22 cellular contexts compared by ENCODE assay signal in genomic region chr9:81035601-81036000, GRCh38.
DNase-seq lines count a peak whose midpoint lies in the region; ATAC-seq, FAIRE-seq and TF ChIP-seq lines count a peak whose summit lies in the region.
"Had no signal": no experiment of that assay in that cellular context is flagged by ENCODE, and none has a peak within 500 bp of the region (broad histone marks: within the 10 kb centered on the region; RNA-seq: fewer than 3 reads in every experiment).

No MANE protein-coding gene starts in this region.

- no peak overlapping the region for H3K4me3 Mint-ChIP-seq in astrocyte (ENCODE audit: unreplicated experiment)
- no peak overlapping the region for H3K4me3 Mint-ChIP-seq in CD8-positive, alpha-beta memory T cell
- H3K4me3 Mint-ChIP-seq: CD4-positive, CD25-positive, alpha-beta regulatory T cell; IgD-negative memory B cell had no signal

- no peaks in the 10 kb centered on the region for H3K9me2 ChIP-seq in SK-N-SH

- FAIRE-seq in astrocyte (lab: Jason Lieb, UNC): no peak
- FAIRE-seq: A549, D721Med, G401.6, GM12891, GM19239, HepG2 had no signal

- no peaks in the 10 kb centered on the region for H3K79me2 ChIP-seq in SK-N-SH (ENCODE audit: insufficient read depth)
- H3K79me2 ChIP-seq in astrocyte (ENCODE audit: insufficient read depth, low read length): no peaks in the 10 kb centered on the region

- no peaks in the 10 kb centered on the region for H3K27me3 Mint-ChIP-seq in astrocyte (ENCODE audit: low read depth, unreplicated experiment)
- no peaks in the 10 kb centered on the region for H3K27me3 Mint-ChIP-seq in CD8-positive, alpha-beta memory T cell
- H3K27me3 Mint-ChIP-seq: CD4-positive, CD25-positive, alpha-beta regulatory T cell had no signal

- peaks cover 32% of the 10 kb centered on the region for H3K4me1 Mint-ChIP-seq in astrocyte (ENCODE audit: low read depth, unreplicated experiment)
- no peaks in the 10 kb centered on the region for H3K4me1 Mint-ChIP-seq in CD8-positive, alpha-beta memory T cell
- H3K4me1 Mint-ChIP-seq: CD4-positive, CD25-positive, alpha-beta regulatory T cell; IgD-negative memory B cell had no signal

- H3K36me3 Mint-ChIP-seq in astrocyte (ENCODE audit: low read depth, unreplicated experiment): no peaks in the 10 kb centered on the region
- H3K36me3 Mint-ChIP-seq in CD8-positive, alpha-beta memory T cell: no peaks in the 10 kb centered on the region
- H3K36me3 Mint-ChIP-seq: CD4-positive, CD25-positive, alpha-beta regulatory T cell had no signal

- intact Hi-C loops in left ventricle myocardium superior (cut with micrococcal nuclease): no loop called here

- H3K4me3 ChIP-seq in SK-N-SH (ENCODE audit: low read depth in 2 of 2, low read length in 1 of 2) (no peak overlapping the region), astrocyte (ENCODE audit: insufficient read depth, low read depth, low read length) (no peak overlapping the region), skeletal muscle satellite cell (ENCODE audit: low read length) (no peak overlapping the region)
- no peak overlapping the region for H3K4me3 ChIP-seq in CD8-positive, alpha-beta memory T cell (ENCODE audit: low read length)
- H3K4me3 ChIP-seq: A549 had no signal

- H3K27ac Mint-ChIP-seq in astrocyte (ENCODE audit: unreplicated experiment): no peak overlapping the region
- no peak overlapping the region for H3K27ac Mint-ChIP-seq in CD8-positive, alpha-beta memory T cell
- H3K27ac Mint-ChIP-seq: CD4-positive, CD25-positive, alpha-beta regulatory T cell; IgD-negative memory B cell had no signal

- H3K4me1 ChIP-seq in SK-N-SH (ENCODE audit: control insufficient read depth in 1 of 2, insufficient read depth in 2 of 2, low read depth in 1 of 2, low read length in 1 of 2): peaks cover 5 to 16% of the 10 kb centered on the region in 2 experiments; a peak in 3 of 4 replicates
- H3K4me1 ChIP-seq in astrocyte (ENCODE audit: insufficient read depth, low read length): peaks cover 31% of the 10 kb centered on the region
- peaks cover 32% of the 10 kb centered on the region for H3K4me1 ChIP-seq in skeletal muscle satellite cell (ENCODE audit: control insufficient read depth, insufficient read depth, low read length)
- no peaks in the 10 kb centered on the region for H3K4me1 ChIP-seq in CD8-positive, alpha-beta memory T cell (ENCODE audit: insufficient read depth, low read length)
- H3K4me1 ChIP-seq: Caco-2 had no signal

- H3K36me3 ChIP-seq in SK-N-SH (replicated peaks in 1 of 2; ENCODE audit: control insufficient read depth in 1 of 2, insufficient read depth in 2 of 2, low read length in 1 of 2) (no peaks in the 10 kb centered on the region), astrocyte (ENCODE audit: insufficient read depth, low read length) (no peaks in the 10 kb centered on the region), skeletal muscle satellite cell (ENCODE audit: insufficient read depth, low read length) (no peaks in the 10 kb centered on the region)
- no peaks in the 10 kb centered on the region for H3K36me3 ChIP-seq in CD8-positive, alpha-beta memory T cell (ENCODE audit: insufficient read depth, low read length)

- H3K27ac ChIP-seq in SK-N-SH (ENCODE audit: low read depth in 2 of 2, low read length in 1 of 2) (peak overlapping the region in 1 of 2 experiments; percentile 58; a peak in 3 of 4 replicates), astrocyte (ENCODE audit: low read depth, low read length) (no peak overlapping the region)
- no peak overlapping the region for H3K27ac ChIP-seq in CD8-positive, alpha-beta memory T cell (ENCODE audit: low read depth, low read length)
- H3K27ac ChIP-seq: 22Rv1, A549 had no signal

- WGBS in SK-N-SH (ENCODE audit: low lambda C conversion rate): 78% methylated on average over 1 of the region's 1 CpG

- TF ChIP-seq CTCF in SK-N-SH (IDR thresholded peaks at IDR 0.05): no peak
- TF ChIP-seq CTCF in astrocyte (IDR thresholded peaks at IDR 0.05; ENCODE audit: insufficient read depth, low read depth, low read length): no peak

- H3F3A ChIP-seq in SK-N-SH (replicated peaks; ENCODE audit: insufficient read depth): peaks cover 27% of the 10 kb centered on the region

- H3K9me3 Mint-ChIP-seq in astrocyte (ENCODE audit: unreplicated experiment): peaks cover 3% of the 10 kb centered on the region
- H3K9me3 Mint-ChIP-seq in CD8-positive, alpha-beta memory T cell: peaks cover 1 to 21% (median 4%) of the 10 kb centered on the region in 5 donors

- H4K20me1 ChIP-seq in SK-N-SH (ENCODE audit: insufficient read depth) (no peaks in the 10 kb centered on the region), astrocyte (ENCODE audit: insufficient read depth, low read length) (no peaks in the 10 kb centered on the region)

- TF ChIP-seq EP300 in SK-N-SH (IDR thresholded peaks at IDR 0.05; ENCODE audit: borderline replicate concordance in 1 of 2, low read depth in 1 of 2, low read length in 1 of 2): no peak

- TF ChIP-seq RAD21 in SK-N-SH (IDR thresholded peaks at IDR 0.05; ENCODE audit: low read length): no peak

- no peaks in the 10 kb centered on the region for H3K9me3 ChIP-seq in SK-N-SH
- H3K9me3 ChIP-seq in astrocyte (ENCODE audit: insufficient read depth, low read depth, low read length): no peaks in the 10 kb centered on the region
- H3K9me3 ChIP-seq in skeletal muscle satellite cell (replicated peaks; ENCODE audit: low read length): no peaks in the 10 kb centered on the region
- H3K9me3 ChIP-seq in CD8-positive, alpha-beta memory T cell (ENCODE audit: low read length): no peaks in the 10 kb centered on the region
- H3K9me3 ChIP-seq: A549, Caco-2 had no signal

- DNase-seq in SK-N-SH (no peak), astrocyte (ENCODE audit: low read depth) (no peak), left ventricle myocardium superior (no peak)
- no peak for DNase-seq in CD8-positive, alpha-beta memory T cell
- DNase-seq: AML-193; Caco-2; CD4-positive, CD25-positive, alpha-beta regulatory T cell; GOT3; H7; KBM-7 had no signal

- ATAC-seq in SK-N-SH treated with all-trans-retinoic acid at 6 μM for 48 hours (no peak), left ventricle myocardium superior (no peak), GM21825 (IDR thresholded peaks at IDR 0.05; ENCODE audit: unreplicated experiment) (no peak)
- ATAC-seq: A549, HCT116, HepG2 had no signal

- H3K27me3 ChIP-seq in SK-N-SH (ENCODE audit: insufficient read depth): no peaks in the 10 kb centered on the region
- H3K27me3 ChIP-seq in astrocyte (ENCODE audit: insufficient read depth, low read length): no peaks in the 10 kb centered on the region
- no peaks in the 10 kb centered on the region for H3K27me3 ChIP-seq in skeletal muscle satellite cell (ENCODE audit: control insufficient read depth, insufficient read depth, low read length)
- H3K27me3 ChIP-seq in CD8-positive, alpha-beta memory T cell (ENCODE audit: insufficient read depth, low read length, poor library complexity, severe bottlenecking): no peaks in the 10 kb centered on the region

- peak overlapping the region; percentile 33; the same call in 1 of the 2 replicates for H3K4me2 ChIP-seq in SK-N-SH
- H3K4me2 ChIP-seq in astrocyte (ENCODE audit: low read length): peak overlapping the region; percentile 12
- H3K4me2 ChIP-seq in skeletal muscle satellite cell (ENCODE audit: low read length): peak overlapping the region; percentile 53
- H3K4me2 ChIP-seq: A549 had no signal

- POLR2A ChIA-PET in SK-N-SH (lab: Yijun Ruan, JAX): no interaction called here
- POLR2A ChIA-PET in CD8-positive, alpha-beta memory T cell (lab: Charles Lee): no interaction called here

- H2AFZ ChIP-seq in SK-N-SH (ENCODE audit: low read depth) (no peak overlapping the region), astrocyte (ENCODE audit: low read depth, low read length) (no peak overlapping the region)

- H3K9ac ChIP-seq in SK-N-SH: no peak overlapping the region
- no peak overlapping the region for H3K9ac ChIP-seq in astrocyte (ENCODE audit: low read length)
- no peak overlapping the region for H3K9ac ChIP-seq in skeletal muscle satellite cell (ENCODE audit: low read depth, low read length)

- CTCF ChIA-PET in SK-N-SH (lab: Yijun Ruan, JAX): interaction anchor here (1.2 to 1.5 kb wide), 2 partner anchors 19 to 68 kb away, joined by 3 to 4 read pairs; no protein-coding TSS in a partner anchor
- CTCF ChIA-PET in CD8-positive, alpha-beta memory T cell (lab: Charles Lee): no interaction called here

TF ChIP-seq in SK-N-SH, 30 proteins besides CTCF, POLR2A, EP300 and RAD21:
- no peak for TF ChIP-seq MEF2A (IDR thresholded peaks at IDR 0.05; ENCODE audit: borderline replicate concordance, low read depth)
- TF ChIP-seq GABPA (IDR thresholded peaks at IDR 0.05; ENCODE audit: low read depth): no peak
- no peak for TF ChIP-seq EZH2phosphoT487 (IDR thresholded peaks at IDR 0.05; ENCODE audit: borderline replicate concordance, low read depth)
- no peak for TF ChIP-seq USF1 (IDR thresholded peaks at IDR 0.05; ENCODE audit: borderline replicate concordance, low read depth)
- TF ChIP-seq NFIC (IDR thresholded peaks at IDR 0.05; ENCODE audit: borderline replicate concordance): no peak

TF ChIP-seq in SK-N-SH treated with all-trans-retinoic acid at 6 μM for 48 hours, 23 proteins besides CTCF, POLR2A, EP300 and RAD21 (continues in another document):
- TF ChIP-seq, protein P1, sequence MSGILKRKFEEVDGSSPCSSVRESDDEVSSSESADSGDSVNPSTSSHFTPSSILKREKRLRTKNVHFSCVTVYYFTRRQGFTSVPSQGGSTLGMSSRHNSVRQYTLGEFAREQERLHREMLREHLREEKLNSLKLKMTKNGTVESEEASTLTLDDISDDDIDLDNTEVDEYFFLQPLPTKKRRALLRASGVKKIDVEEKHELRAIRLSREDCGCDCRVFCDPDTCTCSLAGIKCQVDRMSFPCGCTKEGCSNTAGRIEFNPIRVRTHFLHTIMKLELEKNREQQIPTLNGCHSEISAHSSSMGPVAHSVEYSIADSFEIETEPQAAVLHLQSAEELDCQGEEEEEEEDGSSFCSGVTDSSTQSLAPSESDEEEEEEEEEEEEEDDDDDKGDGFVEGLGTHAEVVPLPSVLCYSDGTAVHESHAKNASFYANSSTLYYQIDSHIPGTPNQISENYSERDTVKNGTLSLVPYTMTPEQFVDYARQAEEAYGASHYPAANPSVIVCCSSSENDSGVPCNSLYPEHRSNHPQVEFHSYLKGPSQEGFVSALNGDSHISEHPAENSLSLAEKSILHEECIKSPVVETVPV (CRISPR knock-in tag; IDR thresholded peaks at IDR 0.05): no peak
- TF ChIP-seq BACH2 (CRISPR knock-in tag; IDR thresholded peaks at IDR 0.05; ENCODE audit: borderline replicate concordance) (no peak), ZNF8 (CRISPR knock-in tag; IDR thresholded peaks at IDR 0.05) (no peak)
